ENCODE assay signal across 8 cellular contexts in genomic region chr7:95527033-95527775, GRCh38. TPM values are rescaled to one million over a fixed set of nuclear protein-coding genes. Genes with fewer than 3 reads are reported as not detected.
DNase-seq lines count a peak whose midpoint lies in the region; ATAC-seq, FAIRE-seq and TF ChIP-seq lines count a peak whose summit lies in the region.

No MANE protein-coding gene starts in this region.

- H3K36me3 Mint-ChIP-seq in brain (no peaks in the 10 kb centered on the region), immature natural killer cell (no peaks in the 10 kb centered on the region)

- intact Hi-C loops in spleen (cut with DNase I; ENCODE audit: low total_unique reads) = loop anchor here (5.0 kb wide), 1 partner anchor 160 kb away; no protein-coding TSS in a partner anchor

- H3K27ac ChIP-seq in spleen = no peak overlapping the region

- TF ChIP-seq POLR2A in GM12892 (IDR thresholded peaks at IDR 0.05; ENCODE audit: low read depth, low read length) (no peak), spleen (IDR thresholded peaks at IDR 0.05) (no peak)

- peak; percentile 76 for DNase-seq in AG08395 (ENCODE audit: low spot score)
- DNase-seq in GM12892 (ENCODE audit: insufficient read length) = no peak
- peak; percentile 27 for DNase-seq in NCI-H526 treated with DMSO at 0.1 percent for 48 hours (lab: John Stamatoyannopoulos, UW)
- peak; percentile 39 to 42 (median 41) for DNase-seq in immature natural killer cell
- peak; percentile 61 for DNase-seq in spleen
- DNase-seq in GDM1 (lab: John Stamatoyannopoulos, UW) = no peak

- 30 to 49% (median 36%) methylated on average over 5 of the region's 5 CpGs for WGBS in spleen, 5 donors

- ATAC-seq in HG03280 (IDR thresholded peaks at IDR 0.05; ENCODE audit: unreplicated experiment) = peak; percentile 76

- no peaks in the 10 kb centered on the region for H3K27me3 ChIP-seq in spleen (replicated peaks in 1 of 7)

- H3K27ac Mint-ChIP-seq in brain = peak overlapping the region in 2 of 5 experiments; percentile 2 to 60
- H3K27ac Mint-ChIP-seq in immature natural killer cell = no peak overlapping the region

- H3K4me3 ChIP-seq in spleen = no peak overlapping the region

- H3K9me3 Mint-ChIP-seq in brain (no peaks in the 10 kb centered on the region), immature natural killer cell (no peaks in the 10 kb centered on the region)

- H3K4me1 Mint-ChIP-seq in brain (peaks cover 19% of the 10 kb centered on the region), immature natural killer cell (no peaks in the 10 kb centered on the region)

- H3K4me3 Mint-ChIP-seq in brain = peak overlapping the region in 1 of 5 experiments; percentile 23
- no peak overlapping the region for H3K4me3 Mint-ChIP-seq in immature natural killer cell

- H3K9me3 ChIP-seq in spleen = no peaks in the 10 kb centered on the region

- FAIRE-seq in GM12892 (lab: Jason Lieb, UNC) = peak; percentile 58

- H3K27me3 Mint-ChIP-seq in brain (no peaks in the 10 kb centered on the region), immature natural killer cell (ENCODE audit: low read depth in 3 of 3) (peaks cover 0 to 3% (median 2%) of the 10 kb centered on the region in 3 donors)

- H3K36me3 ChIP-seq in spleen = no peaks in the 10 kb centered on the region

- TF ChIP-seq CTCF in brain (conservative IDR thresholded peaks at IDR 0.05) (peak; percentile 95 to 96), spleen (IDR thresholded peaks at IDR 0.05 in 8 of 11, conservative IDR thresholded peaks at IDR 0.05 in 3 of 11) (peak; percentile 62 to 88 (median 81))

- H3K4me1 ChIP-seq in spleen = peaks cover 0 to 31% (median 7%) of the 10 kb centered on the region in 6 donors

RNA-seq across cellular contexts. Expression of gene ASB4, which starts 41.5 kb away (rescaled TPM):
- polyA plus RNA-seq in GM12892 (2012; ENCODE audit: missing spikeins) = not detected
- polyA plus RNA-seq in brain (ENCODE audit: insufficient read depth, low read depth, low replicate concordance) = 0.53 TPM
- not detected for polyA plus RNA-seq in immature natural killer cell
- not detected for total RNA-seq in spleen
- under 1 TPM in 1 of 3 donors, not detected in 2; 0.03 TPM for polyA plus RNA-seq in spleen

Comparison
In these comparisons a context has a peak if more than half of its experiments do, and no peak if none do; other contexts are left out.
1. DNase-seq: peak in AG08395 (single experiment), NCI-H526 treated with DMSO at 0.1 percent for 48 hours (single experiment), immature natural killer cell (3 of 3) and spleen (single experiment); none in GM12892 (single experiment) and GDM1 (single experiment).